35 cellular contexts compared by ENCODE assay signal in the genomic region with DNA sequence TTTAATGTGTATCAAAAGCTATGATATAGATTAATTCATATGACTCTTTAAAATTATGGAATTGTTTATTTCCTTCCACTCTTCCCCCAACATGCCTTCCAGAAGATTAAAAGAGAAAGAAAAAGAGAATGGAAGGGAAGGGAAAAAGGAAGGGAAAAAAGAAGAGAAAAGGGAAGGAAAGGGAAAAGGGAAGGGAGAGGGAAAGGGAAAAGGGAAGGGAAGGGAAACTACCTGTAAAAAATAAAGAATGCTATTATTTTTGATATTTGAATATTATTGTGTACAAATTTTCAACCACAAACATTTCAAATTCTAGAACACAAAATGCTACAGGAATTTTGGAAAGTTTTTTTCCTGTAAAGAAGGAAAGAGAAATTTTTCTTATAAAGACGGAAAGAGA.
"Had no signal": no experiment of that assay in that cellular context is flagged by ENCODE, and none has a peak within 500 bp of the region (broad histone marks: within the 10 kb centered on the region; RNA-seq: fewer than 3 reads in every experiment).

No MANE protein-coding gene starts in this region.

- H3K36me3 ChIP-seq: MG63 had no signal

- H3K4me2 ChIP-seq: KMS-11 had no signal

- H3K4me3 ChIP-seq: MG63 had no signal

- H3K27ac ChIP-seq: KMS-11 had no signal

- H3K9me3 ChIP-seq: MG63 had no signal

- DNase-seq: Karpas-422, Kasumi-1, MG63, MM.1S, MV-4-11, NCI-H1048, NCI-H1092, NCI-H1092 treated with DMSO at 0.1 percent for 48 hours, NCI-H1105, NCI-H1105 treated with DMSO at 0.1 percent for 48 hours, NCI-H1417, NCI-H1417 treated with DMSO at 0.1 percent for 48 hours, NCI-H1436, NCI-H1436 treated with DMSO at 0.1 percent for 48 hours, NCI-H146, NCI-H1694, NCI-H1694 treated with DMSO at 0.1 percent for 48 hours, NCI-H187, NCI-H187 treated with DMSO at 0.1 percent for 48 hours, NCI-H1930, NCI-H2029, NCI-H2029 treated with DMSO at 0.1 percent for 48 hours, NCI-H2081, NCI-H2081 treated with DMSO at 0.1 percent for 48 hours, NCI-H2107, NCI-H2171, NCI-H2171 treated with DMSO at 0.1 percent for 48 hours, NCI-H2227 treated with DMSO at 0.1 percent for 48 hours, NCI-H226, NCI-H345, NCI-H446, NCI-H446 treated with DMSO at 0.1 percent for 48 hours, NCI-H510A, NCI-H510A treated with DMSO at 0.1 percent for 48 hours had no signal

- H3K9ac ChIP-seq: KMS-11 had no signal
